In genomic region chr15:62782100-62782791, GRCh38 we compare ENCODE assay signal across 1 cellular context.
TF ChIP-seq lines count a peak whose summit lies in the region.

No MANE protein-coding gene starts in this region.

TF ChIP-seq in HepG2, 621 proteins besides CTCF, POLR2A, EP300 and RAD21 (continued from another document and continues in another):
- TF ChIP-seq FOXO4 (CRISPR knock-in tag; conservative IDR thresholded peaks at IDR 0.05) = no peak
- no peak for TF ChIP-seq CHD2 (IDR thresholded peaks at IDR 0.05; ENCODE audit: low read depth, low read length)
- no peak for TF ChIP-seq ZNF136 (CRISPR knock-in tag; IDR thresholded peaks at IDR 0.05; ENCODE audit: low read depth)
- TF ChIP-seq ZNF670 (CRISPR knock-in tag; IDR thresholded peaks at IDR 0.05; ENCODE audit: borderline replicate concordance) = no peak
- no peak for TF ChIP-seq PAF1 (CRISPR knock-in tag; IDR thresholded peaks at IDR 0.05)
- no peak for TF ChIP-seq ATF6 (CRISPR knock-in tag; conservative IDR thresholded peaks at IDR 0.05)
- TF ChIP-seq ZXDC (CRISPR knock-in tag; IDR thresholded peaks at IDR 0.05) = no peak
- no peak for TF ChIP-seq MXI1 (IDR thresholded peaks at IDR 0.05; ENCODE audit: borderline replicate concordance, low read depth, low read length)
- TF ChIP-seq ZNF83 (CRISPR knock-in tag; IDR thresholded peaks at IDR 0.05; ENCODE audit: borderline replicate concordance) = no peak
- TF ChIP-seq SIX4 (CRISPR knock-in tag; IDR thresholded peaks at IDR 0.05) = no peak
- no peak for TF ChIP-seq DBP (CRISPR knock-in tag; IDR thresholded peaks at IDR 0.05; ENCODE audit: not compliant biosample characterization)
- TF ChIP-seq ZNF737 (CRISPR knock-in tag; IDR thresholded peaks at IDR 0.05; ENCODE audit: borderline replicate concordance) = no peak
- TF ChIP-seq AFF4 (CRISPR knock-in tag; IDR thresholded peaks at IDR 0.05) = no peak
- no peak for TF ChIP-seq ZFP82 (CRISPR knock-in tag; IDR thresholded peaks at IDR 0.05; ENCODE audit: borderline replicate concordance)
- TF ChIP-seq ZNF33B (CRISPR knock-in tag; IDR thresholded peaks at IDR 0.05) = no peak
- no peak for TF ChIP-seq FOXP1 (IDR thresholded peaks at IDR 0.05)
- TF ChIP-seq FOXP1 (CRISPR knock-in tag; IDR thresholded peaks at IDR 0.05) = no peak
- no peak for TF ChIP-seq ZNF747 (CRISPR knock-in tag; IDR thresholded peaks at IDR 0.05; ENCODE audit: borderline replicate concordance)
- TF ChIP-seq ZNF142 (CRISPR knock-in tag; IDR thresholded peaks at IDR 0.05) = no peak
- no peak for TF ChIP-seq AKAP8 (CRISPR knock-in tag; IDR thresholded peaks at IDR 0.05)
- TF ChIP-seq DNMT3B (CRISPR knock-in tag; conservative IDR thresholded peaks at IDR 0.05) = no peak
- TF ChIP-seq ZNF777 (CRISPR knock-in tag; IDR thresholded peaks at IDR 0.05) = no peak
- TF ChIP-seq ZNF781 (CRISPR knock-in tag; IDR thresholded peaks at IDR 0.05; ENCODE audit: borderline replicate concordance, not compliant biosample characterization) = no peak
- TF ChIP-seq TRIM24 (CRISPR knock-in tag; IDR thresholded peaks at IDR 0.05) = no peak
- no peak for TF ChIP-seq MATR3 (CRISPR knock-in tag; IDR thresholded peaks at IDR 0.05)
- no peak for TF ChIP-seq HMGXB3 (CRISPR knock-in tag; IDR thresholded peaks at IDR 0.05; ENCODE audit: borderline replicate concordance)
- TF ChIP-seq NFKBIZ (CRISPR knock-in tag; IDR thresholded peaks at IDR 0.05) = no peak
- TF ChIP-seq ZNF776 (CRISPR knock-in tag; IDR thresholded peaks at IDR 0.05) = no peak
- TF ChIP-seq HOXA7 (CRISPR knock-in tag; IDR thresholded peaks at IDR 0.05) = no peak
- TF ChIP-seq ZMYM3 (CRISPR knock-in tag; IDR thresholded peaks at IDR 0.05) = no peak
- no peak for TF ChIP-seq ZIK1 (CRISPR knock-in tag; IDR thresholded peaks at IDR 0.05; ENCODE audit: borderline replicate concordance, low read depth)
- no peak for TF ChIP-seq KAT7 (CRISPR knock-in tag; IDR thresholded peaks at IDR 0.05; ENCODE audit: borderline replicate concordance)
- TF ChIP-seq PITX1 (CRISPR knock-in tag; IDR thresholded peaks at IDR 0.05) = no peak
- TF ChIP-seq NCOR1 (IDR thresholded peaks at IDR 0.05; ENCODE audit: borderline replicate concordance, low read length) = no peak
- TF ChIP-seq ZFAT (CRISPR knock-in tag; conservative IDR thresholded peaks at IDR 0.05) = no peak
- TF ChIP-seq HNF4A (CRISPR knock-in tag; IDR thresholded peaks at IDR 0.05) = no peak
